13 cellular contexts compared by ENCODE assay signal in the genomic region with DNA sequence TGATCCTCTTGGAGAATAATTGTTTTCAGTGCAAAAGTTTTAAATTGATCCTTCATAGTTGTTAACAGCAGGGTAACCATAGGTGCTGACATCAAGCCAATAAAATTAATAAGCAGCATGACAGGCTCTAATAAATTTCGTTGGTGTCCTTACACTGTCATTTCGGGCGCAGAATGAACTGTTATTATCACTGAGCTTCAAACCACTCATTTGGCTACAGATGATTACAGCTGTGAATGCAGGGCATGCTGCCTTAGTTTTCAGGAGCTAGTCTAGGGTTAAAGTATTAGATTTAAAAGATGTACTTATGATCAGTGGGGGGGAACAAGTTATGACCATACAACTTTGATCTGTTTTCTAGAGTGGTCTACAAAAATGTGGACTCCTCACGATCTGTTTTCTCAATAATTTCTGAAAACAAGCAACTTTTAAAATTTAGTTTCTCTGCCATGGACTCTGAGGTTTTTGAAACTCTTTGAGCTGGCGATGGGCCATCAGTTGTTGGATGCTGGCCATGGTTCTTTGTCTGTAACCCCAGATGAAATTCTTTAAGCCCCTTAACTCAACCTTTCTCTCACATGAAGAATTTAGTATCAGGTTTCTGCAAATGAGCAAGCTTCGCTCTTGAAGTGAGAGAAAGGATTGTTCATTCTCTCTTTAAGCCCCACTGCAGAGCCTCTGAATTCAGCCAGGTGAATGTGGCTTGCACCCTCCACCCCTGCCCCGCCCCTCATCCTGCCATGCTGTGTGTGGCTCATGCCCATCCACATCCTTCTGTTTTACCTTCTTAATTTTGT.
DNase-seq lines count a peak whose midpoint lies in the region; ATAC-seq lines count a peak whose summit lies in the region.
"Had no signal": no experiment of that assay in that cellular context is flagged by ENCODE, and none has a peak within 500 bp of the region (broad histone marks: within the 10 kb centered on the region; RNA-seq: fewer than 3 reads in every experiment).

No MANE protein-coding gene starts in this region.

- intact Hi-C loops in sciatic nerve (cut with DNase I): no loop called here

- no peak for ATAC-seq in sciatic nerve
- no peak for ATAC-seq in GM18907 (IDR thresholded peaks at IDR 0.05; ENCODE audit: unreplicated experiment)
- no peak for ATAC-seq in HG03039 (IDR thresholded peaks at IDR 0.05; ENCODE audit: unreplicated experiment)

- peak in 2 of 3 experiments; percentile 16 to 81 for DNase-seq in NCI-H1417 (lab: John Stamatoyannopoulos, UW)
- no peak for DNase-seq in NCI-H1417 treated with DMSO at 0.1 percent for 48 hours (lab: John Stamatoyannopoulos, UW)
- DNase-seq in NCI-H345 (lab: John Stamatoyannopoulos, UW): peak; percentile 56
- peak; percentile 15 for DNase-seq in fibroblast of peridontal ligament (ENCODE audit: extremely low read depth)
- peak; percentile 68 for DNase-seq in sciatic nerve (ENCODE audit: low spot score)
- DNase-seq in OCI-M1 (lab: John Stamatoyannopoulos, UW): no peak
- DNase-seq: activated CD4-positive, alpha-beta memory T cell treated with anti-CD3 and anti-CD28 coated beads for 36 hours; activated effector memory CD4-positive, alpha-beta T cell treated with anti-CD3 and anti-CD28 coated beads, Interleukin-2, amount 50 U/mL, for 16 hours; CD8-positive, alpha-beta memory T cell; NCI-H1694; stimulated activated CD4-positive, alpha-beta T cell treated with anti-CD3 and anti-CD28 coated beads, Interleukin-12 subunit alpha, Interleukin-12 subunit beta, amount 100 ng/mL, for 4 hours had no signal

Comparison
In these comparisons a context has a peak if more than half of its experiments do, and no peak if none do; other contexts are left out.
1. DNase-seq: peak in NCI-H1417 (2 of 3), NCI-H345 (single experiment), fibroblast of peridontal ligament (single experiment) and sciatic nerve (single experiment); none in NCI-H1417 treated with DMSO at 0.1 percent for 48 hours (single experiment) and OCI-M1 (single experiment).